ENCODE assay signal across 16 cellular contexts in genomic region chr5:124633209-124633608, GRCh38.
DNase-seq lines count a peak whose midpoint lies in the region; ATAC-seq, FAIRE-seq and TF ChIP-seq lines count a peak whose summit lies in the region.
"Had no signal": no experiment of that assay in that cellular context is flagged by ENCODE, and none has a peak within 500 bp of the region (broad histone marks: within the 10 kb centered on the region; RNA-seq: fewer than 3 reads in every experiment).

No MANE protein-coding gene starts in this region.

- ATAC-seq in IMR-90 (ENCODE audit: low read depth) (no peak), lower lobe of right lung (no peak)
- ATAC-seq: GM12878 had no signal

- H3K27me3 Mint-ChIP-seq in Caco-2 (ENCODE audit: insufficient read depth, unreplicated experiment) (no peaks in the 10 kb centered on the region), progenitor cell of endocrine pancreas (no peaks in the 10 kb centered on the region)
- H3K27me3 Mint-ChIP-seq: CD4-positive, CD25-positive, alpha-beta regulatory T cell had no signal

- H3K9me3 Mint-ChIP-seq in Caco-2 (ENCODE audit: unreplicated experiment) = peaks cover 10% of the 10 kb centered on the region
- H3K9me3 Mint-ChIP-seq in progenitor cell of endocrine pancreas (ENCODE audit: low read depth) = peaks cover 3% of the 10 kb centered on the region

- H3K4me3 ChIP-seq in Caco-2 (ENCODE audit: low read depth, low read length) (no peak overlapping the region), IMR-90 (ENCODE audit: insufficient read depth, low read depth, low read length) (no peak overlapping the region), H1 (ENCODE audit: extremely low read depth in 1 of 4, insufficient read depth in 2 of 4, low read depth in 3 of 4, low read length in 4 of 4) (no peak overlapping the region), sigmoid colon (no peak overlapping the region), lower lobe of right lung (no peak overlapping the region)
- H3K4me3 ChIP-seq: BLaER1 treated with 17β-estradiol and CSF1 and Interleukin-3, amounts not matched to agents 10 nM and 100 nM; GM12878 had no signal

- intact Hi-C loops in Caco-2 (cut with micrococcal nuclease; ENCODE audit: unreplicated experiment) (no loop called here), IMR-90 (cut with micrococcal nuclease) (loop anchor here (5.0 kb wide), 1 partner anchor 961 kb away; no protein-coding TSS in a partner anchor), sigmoid colon (cut with DNase I) (no loop called here), lower lobe of right lung (cut with DNase I) (no loop called here)

- H3K23ac ChIP-seq in IMR-90 (ENCODE audit: low read depth, low read length) = peak overlapping the region; percentile 77
- no peak overlapping the region for H3K23ac ChIP-seq in H1 (ENCODE audit: insufficient read length)

- TF ChIP-seq CTCF in Caco-2 (IDR thresholded peaks at IDR 0.05; ENCODE audit: insufficient read depth in 1 of 2, low read depth in 1 of 2, low read length in 1 of 2, severe bottlenecking in 1 of 2, unreplicated experiment in 1 of 2) = no peak
- no peak for TF ChIP-seq CTCF in IMR-90 (conservative IDR thresholded peaks at IDR 0.05; ENCODE audit: low read depth, low read length)
- no peak for TF ChIP-seq CTCF in H1 (IDR thresholded peaks at IDR 0.05; ENCODE audit: control extremely low read depth in 1 of 3, insufficient read depth in 1 of 3, low read depth in 1 of 3, low read length in 3 of 3)
- no peak for TF ChIP-seq CTCF in progenitor cell of endocrine pancreas (IDR thresholded peaks at IDR 0.05; ENCODE audit: unreplicated experiment)
- no peak for TF ChIP-seq CTCF in sigmoid colon (IDR thresholded peaks at IDR 0.05)
- TF ChIP-seq CTCF in lower lobe of right lung (IDR thresholded peaks at IDR 0.05) = no peak

- H3K18ac ChIP-seq in IMR-90 (ENCODE audit: low read depth, low read length) (peak overlapping the region; percentile 80; the same call in 1 of the 2 replicates), H1 (ENCODE audit: extremely low read depth, low read length) (no peak overlapping the region)

- dilution Hi-C loops in IMR-90 (cut with HindIII; ENCODE audit: low sequenced_read_pairs, unreplicated experiment) = no loop called here

- POLR2A ChIA-PET in Caco-2 (lab: Charles Lee) = no interaction called here
- POLR2A ChIA-PET in IMR-90 (lab: Charles Lee; ENCODE audit: unreplicated experiment) = no interaction called here
- POLR2A ChIA-PET in H1 (lab: Charles Lee; ENCODE audit: partially characterized antibody) = no interaction called here

- peak; percentile 20 to 48 for DNase-seq in Caco-2
- DNase-seq in IMR-90 = no peak
- DNase-seq in H1 (ENCODE audit: low read depth in 1 of 2, low spot score in 2 of 2) = no peak
- no peak for DNase-seq in progenitor cell of endocrine pancreas (ENCODE audit: low spot score, unreplicated experiment)
- DNase-seq in UCSD-AML1 (lab: John Stamatoyannopoulos, UW; ENCODE audit: unreplicated experiment) = no peak
- DNase-seq in sigmoid colon = no peak
- no peak for DNase-seq in inferior parietal cortex (ENCODE audit: extremely low spot score)
- no peak for DNase-seq in lower lobe of right lung
- DNase-seq: ACHN; CD4-positive, CD25-positive, alpha-beta regulatory T cell; DMS79; HCEC 1CT had no signal

- H2BK20ac ChIP-seq in IMR-90 (ENCODE audit: low read depth, low read length) (peak overlapping the region; percentile 93), H1 (ENCODE audit: low read length) (no peak overlapping the region)

- peaks cover 23% of the 10 kb centered on the region for H3K4me1 Mint-ChIP-seq in Caco-2 (ENCODE audit: low read depth, unreplicated experiment)
- H3K4me1 Mint-ChIP-seq in progenitor cell of endocrine pancreas (ENCODE audit: low read depth) = peaks cover 53% of the 10 kb centered on the region
- H3K4me1 Mint-ChIP-seq: CD4-positive, CD25-positive, alpha-beta regulatory T cell had no signal

- H4K20me1 ChIP-seq in IMR-90 (ENCODE audit: insufficient read depth, low read length) (no peaks in the 10 kb centered on the region), H1 (replicated peaks in 1 of 2; ENCODE audit: control insufficient read depth in 1 of 2, insufficient read depth in 2 of 2, low read length in 2 of 2) (no peaks in the 10 kb centered on the region)

- H3K79me1 ChIP-seq in IMR-90 (ENCODE audit: low read depth in 1 of 2, low read length in 2 of 2) (peaks cover 0 to 22% of the 10 kb centered on the region in 2 experiments; a peak in 2 of 4 replicates), H1 (ENCODE audit: low read depth, low read length) (no peaks in the 10 kb centered on the region)

- FAIRE-seq in H1 (lab: Jason Lieb, UNC) = no peak
- FAIRE-seq: GM12878, GM18507, HTR-8/SVneo had no signal

- no peak overlapping the region for H2AK9ac ChIP-seq in IMR-90 (replicated peaks; ENCODE audit: low read depth, low read length, poor library complexity)

- TF ChIP-seq EP300 in H1 (IDR thresholded peaks at IDR 0.05; ENCODE audit: borderline replicate concordance in 1 of 2, low read depth in 2 of 2, low read length in 2 of 2) (no peak), sigmoid colon (IDR thresholded peaks at IDR 0.05) (no peak)

- TF ChIP-seq POLR2A in IMR-90 (IDR thresholded peaks at IDR 0.05; ENCODE audit: low read depth, low read length) = no peak
- no peak for TF ChIP-seq POLR2A in H1 (IDR thresholded peaks at IDR 0.05; ENCODE audit: control extremely low read depth in 1 of 2, low read depth in 2 of 2, low read length in 2 of 2)
- no peak for TF ChIP-seq POLR2A in sigmoid colon (IDR thresholded peaks at IDR 0.05)

- H2BK15ac ChIP-seq in IMR-90 (ENCODE audit: low read depth, low read length) (peak overlapping the region; percentile 90; the same call in 2 of the 3 replicates), H1 (ENCODE audit: low read length) (no peak overlapping the region)

- no peaks in the 10 kb centered on the region for H3K79me2 ChIP-seq in H1 (ENCODE audit: control insufficient read depth in 1 of 2, insufficient read depth in 2 of 2, low read length in 2 of 2)

- peak overlapping the region; percentile 91 for H3K4ac ChIP-seq in IMR-90 (ENCODE audit: low read depth, low read length)
- no peak overlapping the region for H3K4ac ChIP-seq in H1 (replicated peaks; ENCODE audit: insufficient read length, low read depth, low read length)

- H2AFZ ChIP-seq in IMR-90 (replicated peaks; ENCODE audit: low read length, poor library complexity) (no peak overlapping the region), H1 (ENCODE audit: low read length) (no peak overlapping the region)

- H3K9ac ChIP-seq in IMR-90 (ENCODE audit: low read depth, low read length) = no peak overlapping the region
- H3K9ac ChIP-seq in H1 (replicated peaks in 1 of 4; ENCODE audit: extremely low read depth in 1 of 4, low read depth in 3 of 4, low read length in 3 of 4) = no peak overlapping the region
- H3K9ac ChIP-seq: BLaER1 treated with 17β-estradiol and CSF1 and Interleukin-3, amounts not matched to agents 10 nM and 100 nM had no signal

- TF ChIP-seq RAD21 in IMR-90 (IDR thresholded peaks at IDR 0.05; ENCODE audit: low read length) = no peak
- TF ChIP-seq RAD21 in H1 (IDR thresholded peaks at IDR 0.05 in 1 of 2, conservative IDR thresholded peaks at IDR 0.05 in 1 of 2; ENCODE audit: low read depth in 2 of 2, low read length in 2 of 2) = no peak

- H3K9me3 ChIP-seq in Caco-2 = no peaks in the 10 kb centered on the region
- no peaks in the 10 kb centered on the region for H3K9me3 ChIP-seq in IMR-90 (ENCODE audit: control insufficient read depth, insufficient read depth, low read length)
- H3K9me3 ChIP-seq in H1 (ENCODE audit: insufficient read depth in 2 of 2, low read depth in 1 of 2, low read length in 1 of 2) = no peaks in the 10 kb centered on the region
- no peaks in the 10 kb centered on the region for H3K9me3 ChIP-seq in sigmoid colon
- no peaks in the 10 kb centered on the region for H3K9me3 ChIP-seq in lower lobe of right lung
- H3K9me3 ChIP-seq: BLaER1 treated with 17β-estradiol and CSF1 and Interleukin-3, amounts not matched to agents 10 nM and 100 nM had no signal

- 100% methylated on average over 3 of the region's 5 CpGs; no CpG with 5 or more reads in 1 of the 2 experiments for WGBS in IMR-90 (ENCODE audit: extremely low coverage in 2 of 2, insufficient read length in 1 of 2), 2 experiments
- WGBS in H1 (ENCODE audit: extremely low coverage in 1 of 2, insufficient coverage in 1 of 2, insufficient read length in 1 of 2, insufficient replicate concordance in 2 of 2, low coverage in 1 of 2, low lambda C conversion rate in 2 of 2, missing lambda C conversion rate in 1 of 2), 2 experiments = 88% methylated on average over 5 of the region's 5 CpGs; no CpG with 5 or more reads in 1 of the 2 experiments
- 80 to 91% methylated on average over 5 of the region's 5 CpGs for WGBS in sigmoid colon, 2 donors

- H2BK12ac ChIP-seq in H1 (ENCODE audit: low read depth, low read length) = no peak overlapping the region

- H3K4me1 ChIP-seq in Caco-2 = peaks cover 37% of the 10 kb centered on the region
- peaks cover 34% of the 10 kb centered on the region for H3K4me1 ChIP-seq in IMR-90 (ENCODE audit: control insufficient read depth, insufficient read depth, low read length)
- H3K4me1 ChIP-seq in H1 (replicated peaks in 1 of 4; ENCODE audit: control insufficient read depth in 3 of 4, insufficient read depth in 4 of 4, low read length in 3 of 4) = peaks cover 0 to 7% (median 4%) of the 10 kb centered on the region in 4 experiments; a peak in 4 of 7 replicates
- peaks cover 0 to 38% (median 20%) of the 10 kb centered on the region in 4 donors for H3K4me1 ChIP-seq in sigmoid colon
- peaks cover 10% of the 10 kb centered on the region for H3K4me1 ChIP-seq in lower lobe of right lung

- H3K36me3 Mint-ChIP-seq in Caco-2 (ENCODE audit: insufficient read depth, unreplicated experiment) (peaks cover 24% of the 10 kb centered on the region), progenitor cell of endocrine pancreas (ENCODE audit: insufficient read depth) (peaks cover 19% of the 10 kb centered on the region)
- H3K36me3 Mint-ChIP-seq: CD4-positive, CD25-positive, alpha-beta regulatory T cell had no signal

- H3K36me3 ChIP-seq in Caco-2 (ENCODE audit: control insufficient read depth, insufficient read depth, low read length) = no peaks in the 10 kb centered on the region
- peaks cover 5% of the 10 kb centered on the region for H3K36me3 ChIP-seq in IMR-90 (ENCODE audit: control insufficient read depth, insufficient read depth, low read length)
- peaks cover 0 to 17% (median 6%) of the 10 kb centered on the region in 4 experiments; a peak in 3 of 8 replicates for H3K36me3 ChIP-seq in H1 (ENCODE audit: control insufficient read depth in 2 of 4, insufficient read depth in 4 of 4, low read length in 3 of 4)
- no peaks in the 10 kb centered on the region for H3K36me3 ChIP-seq in sigmoid colon
- H3K36me3 ChIP-seq in lower lobe of right lung = no peaks in the 10 kb centered on the region

- H4K8ac ChIP-seq in IMR-90 (ENCODE audit: low read depth in 2 of 2, low read length in 2 of 2) (peak overlapping the region; percentile 54 to 71; a peak in 3 of 4 replicates), H1 (ENCODE audit: extremely low read depth, insufficient read depth, low read length) (no peak overlapping the region)

- in situ Hi-C loops in IMR-90 (cut with MboI; ENCODE audit: low sequenced_read_pairs) = no loop called here

- peaks cover 22% of the 10 kb centered on the region for H3K9me1 ChIP-seq in IMR-90 (ENCODE audit: insufficient read depth, low read length)

- no peak overlapping the region for H3K4me2 ChIP-seq in IMR-90 (ENCODE audit: low read depth, low read length)
- no peak overlapping the region for H3K4me2 ChIP-seq in H1 (ENCODE audit: insufficient read depth in 1 of 2, low read depth in 2 of 2, low read length in 2 of 2)
- H3K4me2 ChIP-seq: BLaER1 treated with 17β-estradiol and CSF1 and Interleukin-3, amounts not matched to agents 10 nM and 100 nM had no signal

- no peaks in the 10 kb centered on the region for H3K23me2 ChIP-seq in H1 (ENCODE audit: low read depth, low read length)

- H3K27ac ChIP-seq in IMR-90 (ENCODE audit: insufficient read depth, low read length) = peak overlapping the region; percentile 29; the same call in 1 of the 2 replicates
- no peak overlapping the region for H3K27ac ChIP-seq in H1 (ENCODE audit: low read depth, low read length)
- H3K27ac ChIP-seq in sigmoid colon = no peak overlapping the region
- no peak overlapping the region for H3K27ac ChIP-seq in lower lobe of right lung
- H3K27ac ChIP-seq: BLaER1 treated with 17β-estradiol and CSF1 and Interleukin-3, amounts not matched to agents 10 nM and 100 nM had no signal

- H4K91ac ChIP-seq in IMR-90 (ENCODE audit: insufficient read depth, low read depth, low read length) (peak overlapping the region; percentile 90), H1 (replicated peaks; ENCODE audit: insufficient read length, low read length) (no peak overlapping the region)

- no TSS peak for BruUV-seq in Caco-2 (replicated peaks; lab: Mats Ljungman, UMichigan)
- no TSS peak for BruUV-seq in IMR-90 (replicated peaks; lab: Mats Ljungman, UMichigan)

- H2BK120ac ChIP-seq in IMR-90 (ENCODE audit: low read depth, low read length) = peak overlapping the region; percentile 96
- H2BK120ac ChIP-seq in H1 (replicated peaks; ENCODE audit: low read depth, low read length) = no peak overlapping the region

- H3K27ac Mint-ChIP-seq in Caco-2 (ENCODE audit: unreplicated experiment) (no peak overlapping the region), progenitor cell of endocrine pancreas (peak overlapping the region; percentile 57)
- H3K27ac Mint-ChIP-seq: CD4-positive, CD25-positive, alpha-beta regulatory T cell had no signal

- H3K14ac ChIP-seq in IMR-90 (replicated peaks; ENCODE audit: low read depth, low read length) (peak overlapping the region; percentile 88), H1 (ENCODE audit: insufficient read length) (no peak overlapping the region)

- H3K56ac ChIP-seq in IMR-90 (ENCODE audit: extremely low read depth, insufficient read depth, low read length) (no peak overlapping the region), H1 (replicated peaks; ENCODE audit: insufficient read length, low read depth, low read length) (no peak overlapping the region)

- H3K4me3 Mint-ChIP-seq in Caco-2 (ENCODE audit: unreplicated experiment) = no peak overlapping the region
- H3K4me3 Mint-ChIP-seq in progenitor cell of endocrine pancreas (ENCODE audit: low read depth) = no peak overlapping the region

- H3K27me3 ChIP-seq in Caco-2 (replicated peaks; ENCODE audit: control insufficient read depth, insufficient read depth, low read length) (no peaks in the 10 kb centered on the region), IMR-90 (ENCODE audit: control insufficient read depth, insufficient read depth, low read length) (no peaks in the 10 kb centered on the region), H1 (replicated peaks in 1 of 4; ENCODE audit: control insufficient read depth in 3 of 4, extremely low read depth in 1 of 4, insufficient read depth in 3 of 4, low read length in 3 of 4) (no peaks in the 10 kb centered on the region), sigmoid colon (no peaks in the 10 kb centered on the region), lower lobe of right lung (ENCODE audit: low read depth) (no peaks in the 10 kb centered on the region)

- H2BK5ac ChIP-seq in IMR-90 (ENCODE audit: low read depth, low read length, poor library complexity, severe bottlenecking) = no peak overlapping the region
- H2BK5ac ChIP-seq in H1 (ENCODE audit: low read depth, low read length) = no peak overlapping the region

- H4K5ac ChIP-seq in IMR-90 (ENCODE audit: low read depth, low read length) = peak overlapping the region; percentile 76
- no peak overlapping the region for H4K5ac ChIP-seq in H1 (ENCODE audit: insufficient read length, low read depth, low read length)

- CTCF ChIA-PET in Caco-2 (lab: Charles Lee) (no interaction called here), IMR-90 (lab: Yijun Ruan, JAX) (no interaction called here), H1 (lab: Charles Lee; ENCODE audit: partially characterized antibody) (interaction anchor here (0.6 kb wide), 1 partner anchor 333 kb away, joined by 3 read pairs; no protein-coding TSS in a partner anchor)

- peak overlapping the region; percentile 96; the same call in 1 of the 2 replicates for H2AK5ac ChIP-seq in IMR-90 (ENCODE audit: low read depth, low read length)
- H2AK5ac ChIP-seq in H1 (ENCODE audit: low read depth, low read length) = no peak overlapping the region

Comparison
In these comparisons a context has a peak if more than half of its experiments do, and no peak if none do; other contexts are left out.
1. DNase-seq: peak in Caco-2 (2 of 2); none in IMR-90 (single experiment), H1 (0 of 2), progenitor cell of endocrine pancreas (single experiment), UCSD-AML1 (single experiment), sigmoid colon (single experiment), inferior parietal cortex (single experiment) and lower lobe of right lung (single experiment).